In the genomic region with DNA sequence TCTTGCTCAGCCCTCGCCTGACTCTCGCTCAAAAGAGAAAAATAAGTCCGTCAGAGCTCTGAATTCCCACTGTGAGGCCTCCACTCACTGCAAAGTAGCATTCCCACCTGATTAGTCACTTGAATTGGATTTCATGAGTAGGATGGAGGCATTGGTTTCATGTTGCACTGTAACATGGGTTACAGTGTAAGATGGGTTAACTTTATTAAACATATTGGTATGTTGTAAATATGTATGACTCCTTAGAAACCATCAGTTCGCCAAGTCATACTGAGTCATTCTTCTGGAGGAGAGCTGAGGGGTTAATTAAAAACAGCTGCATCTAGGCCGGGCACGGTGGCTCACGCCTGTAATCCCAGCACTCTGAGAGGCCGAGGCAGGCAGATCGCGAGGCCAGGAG, we compare ENCODE assay signal across 1 cellular context.
A peak's percentile ranks its signal among the peaks of the same experiment; 100 is the strongest.
TF ChIP-seq lines count a peak whose summit lies in the region.

No MANE protein-coding gene starts in this region.

TF ChIP-seq in SK-N-SH, 30 proteins besides CTCF, POLR2A, EP300 and RAD21 (continued from another document):
- TF ChIP-seq, protein P1, sequence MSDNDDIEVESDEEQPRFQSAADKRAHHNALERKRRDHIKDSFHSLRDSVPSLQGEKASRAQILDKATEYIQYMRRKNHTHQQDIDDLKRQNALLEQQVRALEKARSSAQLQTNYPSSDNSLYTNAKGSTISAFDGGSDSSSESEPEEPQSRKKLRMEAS (IDR thresholded peaks at IDR 0.05; ENCODE audit: low read depth): peak; percentile 89
TF ChIP-seq in SK-N-SH: peak in this region for 10.
